In the genomic region with DNA sequence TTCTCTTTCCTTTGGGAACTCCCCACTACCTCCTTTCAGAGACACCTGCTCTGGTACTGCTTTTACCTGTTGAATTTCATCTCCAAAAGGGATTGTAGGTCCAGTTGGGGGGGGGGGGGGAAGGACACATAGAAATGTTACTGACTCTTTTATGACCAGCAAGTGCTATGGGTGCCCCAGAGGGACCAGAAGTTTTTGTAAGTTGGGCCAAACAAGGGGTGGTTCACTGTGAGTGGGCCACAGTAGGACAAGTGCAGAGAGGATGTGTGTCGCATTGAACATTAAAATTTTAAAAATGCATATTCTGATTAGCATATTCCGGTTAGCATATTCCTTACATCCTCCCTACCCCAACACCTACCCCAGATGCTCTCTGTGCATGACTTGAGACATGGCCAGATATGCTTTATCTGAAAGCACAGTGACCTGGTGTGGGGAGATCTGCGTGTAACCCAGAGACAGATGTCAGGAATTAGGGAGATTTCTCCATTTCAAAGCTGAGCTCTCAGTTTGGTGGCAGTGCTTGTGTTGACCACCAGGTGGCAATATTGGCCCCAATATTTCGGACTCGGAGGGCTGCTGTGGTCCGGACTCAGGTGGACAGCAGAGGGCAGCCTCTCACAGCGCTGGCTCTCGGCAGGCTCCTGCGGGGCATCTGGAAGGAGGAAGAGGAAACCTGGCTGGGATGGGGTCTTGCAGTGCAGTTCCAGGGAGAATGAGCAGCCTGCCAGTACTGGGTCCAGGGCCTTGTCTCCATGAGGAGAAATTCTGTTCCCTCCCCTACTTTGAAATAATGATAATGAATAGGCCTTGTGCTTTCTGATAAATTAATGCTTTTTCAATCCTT, we compare ENCODE assay signal across 1 cellular context.
TF ChIP-seq lines count a peak whose summit lies in the region.

No MANE protein-coding gene starts in this region.

TF ChIP-seq in HepG2, 621 proteins besides CTCF, POLR2A, EP300 and RAD21 (continued from another document and continues in another):
- TF ChIP-seq, protein P1, sequence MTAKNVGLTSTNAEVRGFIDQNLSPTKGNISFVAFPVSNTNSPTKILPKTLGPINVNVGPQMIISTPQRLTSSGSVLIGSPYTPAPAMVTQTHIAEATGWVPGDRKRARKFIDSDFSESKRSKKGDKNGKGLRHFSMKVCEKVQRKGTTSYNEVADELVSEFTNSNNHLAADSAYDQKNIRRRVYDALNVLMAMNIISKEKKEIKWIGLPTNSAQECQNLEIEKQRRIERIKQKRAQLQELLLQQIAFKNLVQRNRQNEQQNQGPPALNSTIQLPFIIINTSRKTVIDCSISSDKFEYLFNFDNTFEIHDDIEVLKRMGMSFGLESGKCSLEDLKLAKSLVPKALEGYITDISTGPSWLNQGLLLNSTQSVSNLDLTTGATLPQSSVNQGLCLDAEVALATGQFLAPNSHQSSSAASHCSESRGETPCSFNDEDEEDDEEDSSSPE (CRISPR knock-in tag; IDR thresholded peaks at IDR 0.05): peak; percentile 59; the same call in 1 of the 2 replicates
- TF ChIP-seq SMC3 (IDR thresholded peaks at IDR 0.05; ENCODE audit: low read length) (peak; percentile 100), HNRNPL (IDR thresholded peaks at IDR 0.05; ENCODE audit: low read depth, low read length) (no peak), ZSCAN30 (CRISPR knock-in tag; IDR thresholded peaks at IDR 0.05) (no peak), PAF1 (CRISPR knock-in tag; IDR thresholded peaks at IDR 0.05) (no peak), CREM (IDR thresholded peaks at IDR 0.05) (no peak), CREM (CRISPR knock-in tag; IDR thresholded peaks at IDR 0.05) (no peak), FOXM1 (CRISPR knock-in tag; IDR thresholded peaks at IDR 0.05) (no peak), KAT7 (CRISPR knock-in tag; IDR thresholded peaks at IDR 0.05; ENCODE audit: borderline replicate concordance) (peak; percentile 53; the same call in 1 of the 2 replicates), ZNF234 (CRISPR knock-in tag; conservative IDR thresholded peaks at IDR 0.05) (no peak), EED (CRISPR knock-in tag; IDR thresholded peaks at IDR 0.05) (peak; percentile 47; the same call in 1 of the 2 replicates), CBX5 (CRISPR knock-in tag; IDR thresholded peaks at IDR 0.05; ENCODE audit: borderline replicate concordance) (peak; percentile 94; the same call in 1 of the 2 replicates), BORCS8-MEF2B (CRISPR knock-in tag; IDR thresholded peaks at IDR 0.05) (peak; percentile 67; the same call in 1 of the 2 replicates), REXO4 (CRISPR knock-in tag; IDR thresholded peaks at IDR 0.05; ENCODE audit: borderline replicate concordance) (no peak), IRF2 (CRISPR knock-in tag; IDR thresholded peaks at IDR 0.05) (peak; percentile 95), ZNF337 (CRISPR knock-in tag; IDR thresholded peaks at IDR 0.05; ENCODE audit: borderline replicate concordance, low read depth) (no peak), ZNF30 (CRISPR knock-in tag; IDR thresholded peaks at IDR 0.05) (no peak), MZF1 (CRISPR knock-in tag; IDR thresholded peaks at IDR 0.05; ENCODE audit: borderline replicate concordance) (peak; percentile 50; the same call in 1 of the 2 replicates), MIER2 (CRISPR knock-in tag; IDR thresholded peaks at IDR 0.05) (peak; percentile 88)
- TF ChIP-seq, protein P2, sequence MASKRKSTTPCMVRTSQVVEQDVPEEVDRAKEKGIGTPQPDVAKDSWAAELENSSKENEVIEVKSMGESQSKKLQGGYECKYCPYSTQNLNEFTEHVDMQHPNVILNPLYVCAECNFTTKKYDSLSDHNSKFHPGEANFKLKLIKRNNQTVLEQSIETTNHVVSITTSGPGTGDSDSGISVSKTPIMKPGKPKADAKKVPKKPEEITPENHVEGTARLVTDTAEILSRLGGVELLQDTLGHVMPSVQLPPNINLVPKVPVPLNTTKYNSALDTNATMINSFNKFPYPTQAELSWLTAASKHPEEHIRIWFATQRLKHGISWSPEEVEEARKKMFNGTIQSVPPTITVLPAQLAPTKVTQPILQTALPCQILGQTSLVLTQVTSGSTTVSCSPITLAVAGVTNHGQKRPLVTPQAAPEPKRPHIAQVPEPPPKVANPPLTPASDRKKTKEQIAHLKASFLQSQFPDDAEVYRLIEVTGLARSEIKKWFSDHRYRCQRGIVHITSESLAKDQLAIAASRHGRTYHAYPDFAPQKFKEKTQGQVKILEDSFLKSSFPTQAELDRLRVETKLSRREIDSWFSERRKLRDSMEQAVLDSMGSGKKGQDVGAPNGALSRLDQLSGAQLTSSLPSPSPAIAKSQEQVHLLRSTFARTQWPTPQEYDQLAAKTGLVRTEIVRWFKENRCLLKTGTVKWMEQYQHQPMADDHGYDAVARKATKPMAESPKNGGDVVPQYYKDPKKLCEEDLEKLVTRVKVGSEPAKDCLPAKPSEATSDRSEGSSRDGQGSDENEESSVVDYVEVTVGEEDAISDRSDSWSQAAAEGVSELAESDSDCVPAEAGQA (IDR thresholded peaks at IDR 0.05; ENCODE audit: low read depth): peak; percentile 60; the same call in 1 of the 2 replicates
- TF ChIP-seq, protein P2 (CRISPR knock-in tag; IDR thresholded peaks at IDR 0.05; ENCODE audit: borderline replicate concordance): no peak
- TF ChIP-seq, protein P3, sequence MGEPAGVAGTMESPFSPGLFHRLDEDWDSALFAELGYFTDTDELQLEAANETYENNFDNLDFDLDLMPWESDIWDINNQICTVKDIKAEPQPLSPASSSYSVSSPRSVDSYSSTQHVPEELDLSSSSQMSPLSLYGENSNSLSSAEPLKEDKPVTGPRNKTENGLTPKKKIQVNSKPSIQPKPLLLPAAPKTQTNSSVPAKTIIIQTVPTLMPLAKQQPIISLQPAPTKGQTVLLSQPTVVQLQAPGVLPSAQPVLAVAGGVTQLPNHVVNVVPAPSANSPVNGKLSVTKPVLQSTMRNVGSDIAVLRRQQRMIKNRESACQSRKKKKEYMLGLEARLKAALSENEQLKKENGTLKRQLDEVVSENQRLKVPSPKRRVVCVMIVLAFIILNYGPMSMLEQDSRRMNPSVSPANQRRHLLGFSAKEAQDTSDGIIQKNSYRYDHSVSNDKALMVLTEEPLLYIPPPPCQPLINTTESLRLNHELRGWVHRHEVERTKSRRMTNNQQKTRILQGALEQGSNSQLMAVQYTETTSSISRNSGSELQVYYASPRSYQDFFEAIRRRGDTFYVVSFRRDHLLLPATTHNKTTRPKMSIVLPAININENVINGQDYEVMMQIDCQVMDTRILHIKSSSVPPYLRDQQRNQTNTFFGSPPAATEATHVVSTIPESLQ (CRISPR knock-in tag; conservative IDR thresholded peaks at IDR 0.05): 0 out of 2 replicates have a peak, but pooled peaks have one; percentile 86
- TF ChIP-seq, protein P4, sequence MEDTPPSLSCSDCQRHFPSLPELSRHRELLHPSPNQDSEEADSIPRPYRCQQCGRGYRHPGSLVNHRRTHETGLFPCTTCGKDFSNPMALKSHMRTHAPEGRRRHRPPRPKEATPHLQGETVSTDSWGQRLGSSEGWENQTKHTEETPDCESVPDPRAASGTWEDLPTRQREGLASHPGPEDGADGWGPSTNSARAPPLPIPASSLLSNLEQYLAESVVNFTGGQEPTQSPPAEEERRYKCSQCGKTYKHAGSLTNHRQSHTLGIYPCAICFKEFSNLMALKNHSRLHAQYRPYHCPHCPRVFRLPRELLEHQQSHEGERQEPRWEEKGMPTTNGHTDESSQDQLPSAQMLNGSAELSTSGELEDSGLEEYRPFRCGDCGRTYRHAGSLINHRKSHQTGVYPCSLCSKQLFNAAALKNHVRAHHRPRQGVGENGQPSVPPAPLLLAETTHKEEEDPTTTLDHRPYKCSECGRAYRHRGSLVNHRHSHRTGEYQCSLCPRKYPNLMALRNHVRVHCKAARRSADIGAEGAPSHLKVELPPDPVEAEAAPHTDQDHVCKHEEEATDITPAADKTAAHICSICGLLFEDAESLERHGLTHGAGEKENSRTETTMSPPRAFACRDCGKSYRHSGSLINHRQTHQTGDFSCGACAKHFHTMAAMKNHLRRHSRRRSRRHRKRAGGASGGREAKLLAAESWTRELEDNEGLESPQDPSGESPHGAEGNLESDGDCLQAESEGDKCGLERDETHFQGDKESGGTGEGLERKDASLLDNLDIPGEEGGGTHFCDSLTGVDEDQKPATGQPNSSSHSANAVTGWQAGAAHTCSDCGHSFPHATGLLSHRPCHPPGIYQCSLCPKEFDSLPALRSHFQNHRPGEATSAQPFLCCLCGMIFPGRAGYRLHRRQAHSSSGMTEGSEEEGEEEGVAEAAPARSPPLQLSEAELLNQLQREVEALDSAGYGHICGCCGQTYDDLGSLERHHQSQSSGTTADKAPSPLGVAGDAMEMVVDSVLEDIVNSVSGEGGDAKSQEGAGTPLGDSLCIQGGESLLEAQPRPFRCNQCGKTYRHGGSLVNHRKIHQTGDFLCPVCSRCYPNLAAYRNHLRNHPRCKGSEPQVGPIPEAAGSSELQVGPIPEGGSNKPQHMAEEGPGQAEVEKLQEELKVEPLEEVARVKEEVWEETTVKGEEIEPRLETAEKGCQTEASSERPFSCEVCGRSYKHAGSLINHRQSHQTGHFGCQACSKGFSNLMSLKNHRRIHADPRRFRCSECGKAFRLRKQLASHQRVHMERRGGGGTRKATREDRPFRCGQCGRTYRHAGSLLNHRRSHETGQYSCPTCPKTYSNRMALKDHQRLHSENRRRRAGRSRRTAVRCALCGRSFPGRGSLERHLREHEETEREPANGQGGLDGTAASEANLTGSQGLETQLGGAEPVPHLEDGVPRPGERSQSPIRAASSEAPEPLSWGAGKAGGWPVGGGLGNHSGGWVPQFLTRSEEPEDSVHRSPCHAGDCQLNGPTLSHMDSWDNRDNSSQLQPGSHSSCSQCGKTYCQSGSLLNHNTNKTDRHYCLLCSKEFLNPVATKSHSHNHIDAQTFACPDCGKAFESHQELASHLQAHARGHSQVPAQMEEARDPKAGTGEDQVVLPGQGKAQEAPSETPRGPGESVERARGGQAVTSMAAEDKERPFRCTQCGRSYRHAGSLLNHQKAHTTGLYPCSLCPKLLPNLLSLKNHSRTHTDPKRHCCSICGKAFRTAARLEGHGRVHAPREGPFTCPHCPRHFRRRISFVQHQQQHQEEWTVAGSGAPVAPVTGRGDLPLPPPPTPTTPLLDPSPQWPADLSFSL (CRISPR knock-in tag; IDR thresholded peaks at IDR 0.05): no peak
- TF ChIP-seq, protein P5, sequence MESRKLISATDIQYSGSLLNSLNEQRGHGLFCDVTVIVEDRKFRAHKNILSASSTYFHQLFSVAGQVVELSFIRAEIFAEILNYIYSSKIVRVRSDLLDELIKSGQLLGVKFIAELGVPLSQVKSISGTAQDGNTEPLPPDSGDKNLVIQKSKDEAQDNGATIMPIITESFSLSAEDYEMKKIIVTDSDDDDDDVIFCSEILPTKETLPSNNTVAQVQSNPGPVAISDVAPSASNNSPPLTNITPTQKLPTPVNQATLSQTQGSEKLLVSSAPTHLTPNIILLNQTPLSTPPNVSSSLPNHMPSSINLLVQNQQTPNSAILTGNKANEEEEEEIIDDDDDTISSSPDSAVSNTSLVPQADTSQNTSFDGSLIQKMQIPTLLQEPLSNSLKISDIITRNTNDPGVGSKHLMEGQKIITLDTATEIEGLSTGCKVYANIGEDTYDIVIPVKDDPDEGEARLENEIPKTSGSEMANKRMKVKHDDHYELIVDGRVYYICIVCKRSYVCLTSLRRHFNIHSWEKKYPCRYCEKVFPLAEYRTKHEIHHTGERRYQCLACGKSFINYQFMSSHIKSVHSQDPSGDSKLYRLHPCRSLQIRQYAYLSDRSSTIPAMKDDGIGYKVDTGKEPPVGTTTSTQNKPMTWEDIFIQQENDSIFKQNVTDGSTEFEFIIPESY (CRISPR knock-in tag; IDR thresholded peaks at IDR 0.05): peak; percentile 84
- TF ChIP-seq, protein P6, sequence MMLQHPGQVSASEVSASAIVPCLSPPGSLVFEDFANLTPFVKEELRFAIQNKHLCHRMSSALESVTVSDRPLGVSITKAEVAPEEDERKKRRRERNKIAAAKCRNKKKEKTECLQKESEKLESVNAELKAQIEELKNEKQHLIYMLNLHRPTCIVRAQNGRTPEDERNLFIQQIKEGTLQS (CRISPR knock-in tag; IDR thresholded peaks at IDR 0.05): no peak
- TF ChIP-seq, protein P7, sequence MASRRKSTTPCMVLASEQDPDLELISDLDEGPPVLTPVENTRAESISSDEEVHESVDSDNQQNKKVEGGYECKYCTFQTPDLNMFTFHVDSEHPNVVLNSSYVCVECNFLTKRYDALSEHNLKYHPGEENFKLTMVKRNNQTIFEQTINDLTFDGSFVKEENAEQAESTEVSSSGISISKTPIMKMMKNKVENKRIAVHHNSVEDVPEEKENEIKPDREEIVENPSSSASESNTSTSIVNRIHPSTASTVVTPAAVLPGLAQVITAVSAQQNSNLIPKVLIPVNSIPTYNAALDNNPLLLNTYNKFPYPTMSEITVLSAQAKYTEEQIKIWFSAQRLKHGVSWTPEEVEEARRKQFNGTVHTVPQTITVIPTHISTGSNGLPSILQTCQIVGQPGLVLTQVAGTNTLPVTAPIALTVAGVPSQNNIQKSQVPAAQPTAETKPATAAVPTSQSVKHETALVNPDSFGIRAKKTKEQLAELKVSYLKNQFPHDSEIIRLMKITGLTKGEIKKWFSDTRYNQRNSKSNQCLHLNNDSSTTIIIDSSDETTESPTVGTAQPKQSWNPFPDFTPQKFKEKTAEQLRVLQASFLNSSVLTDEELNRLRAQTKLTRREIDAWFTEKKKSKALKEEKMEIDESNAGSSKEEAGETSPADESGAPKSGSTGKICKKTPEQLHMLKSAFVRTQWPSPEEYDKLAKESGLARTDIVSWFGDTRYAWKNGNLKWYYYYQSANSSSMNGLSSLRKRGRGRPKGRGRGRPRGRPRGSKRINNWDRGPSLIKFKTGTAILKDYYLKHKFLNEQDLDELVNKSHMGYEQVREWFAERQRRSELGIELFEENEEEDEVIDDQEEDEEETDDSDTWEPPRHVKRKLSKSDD (CRISPR knock-in tag; IDR thresholded peaks at IDR 0.05; ENCODE audit: low read depth): 0 out of 2 replicates have a peak, but pooled peaks have one; percentile 57
- TF ChIP-seq, protein P8, sequence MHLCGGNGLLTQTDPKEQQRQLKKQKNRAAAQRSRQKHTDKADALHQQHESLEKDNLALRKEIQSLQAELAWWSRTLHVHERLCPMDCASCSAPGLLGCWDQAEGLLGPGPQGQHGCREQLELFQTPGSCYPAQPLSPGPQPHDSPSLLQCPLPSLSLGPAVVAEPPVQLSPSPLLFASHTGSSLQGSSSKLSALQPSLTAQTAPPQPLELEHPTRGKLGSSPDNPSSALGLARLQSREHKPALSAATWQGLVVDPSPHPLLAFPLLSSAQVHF (CRISPR knock-in tag; IDR thresholded peaks at IDR 0.05): no peak
